Comparison of ENCODE assay signal across 8 cellular contexts in the genomic region with DNA sequence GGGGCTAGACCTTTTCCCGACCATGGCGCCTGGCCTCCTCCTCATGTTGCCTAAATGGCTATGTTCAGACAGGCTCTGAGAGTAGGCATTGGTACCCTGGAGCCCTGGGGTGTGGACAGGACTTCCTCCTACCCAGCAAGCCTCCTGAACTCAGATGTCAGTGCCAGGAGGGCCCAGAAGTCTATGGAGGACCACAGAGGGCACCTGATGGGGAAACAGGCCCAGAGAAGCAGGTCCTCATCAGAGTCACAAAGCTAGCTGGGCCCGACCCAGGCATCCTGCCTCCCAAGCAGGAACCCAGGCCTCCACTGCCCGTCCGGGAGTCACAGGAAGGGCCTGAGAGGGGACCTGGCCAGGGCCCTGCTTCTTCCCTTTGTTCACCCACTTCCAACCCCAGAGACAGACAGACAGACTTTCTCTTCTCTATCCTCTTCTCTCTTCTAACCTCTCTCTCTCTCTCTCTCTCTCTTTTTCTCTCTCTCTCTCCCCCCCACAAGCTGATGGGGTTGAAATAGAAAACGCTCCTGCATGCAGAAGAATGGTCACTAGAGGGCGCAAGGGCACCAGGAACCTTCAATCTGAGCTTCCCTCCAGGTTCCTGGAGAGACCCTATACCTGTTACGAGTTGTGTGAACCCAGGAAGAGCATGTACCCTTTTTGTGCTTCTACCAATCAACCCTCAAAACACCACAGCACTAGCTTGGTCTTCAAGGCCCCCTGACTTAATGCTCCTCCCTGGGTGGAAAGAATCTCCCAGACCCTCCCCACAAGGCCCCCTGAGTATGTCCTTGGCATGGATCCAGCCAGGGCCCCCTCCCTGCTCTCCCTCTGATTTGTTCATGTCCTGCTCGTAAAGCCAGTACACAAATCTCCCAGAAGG. TPM values are rescaled to one million over a fixed set of nuclear protein-coding genes. Genes with fewer than 3 reads are reported as not detected.
DNase-seq lines count a peak whose midpoint lies in the region; ATAC-seq and TF ChIP-seq lines count a peak whose summit lies in the region.

No MANE protein-coding gene starts in this region.

- no peak for ATAC-seq in GM18909 (IDR thresholded peaks at IDR 0.05; ENCODE audit: poor library complexity, unreplicated experiment)

- H3K79me2 ChIP-seq in MM.1S (ENCODE audit: low read length) (peaks cover 38% of the 10 kb centered on the region), osteoblast (ENCODE audit: insufficient read depth, low read length) (peaks cover 73% of the 10 kb centered on the region)

- TF ChIP-seq CTCF in MM.1S (IDR thresholded peaks at IDR 0.05; ENCODE audit: low read length) (peak; percentile 94), osteoblast (IDR thresholded peaks at IDR 0.05; ENCODE audit: extremely low read depth, low read depth, low read length) (peak; percentile 94), testis (IDR thresholded peaks at IDR 0.05) (peak; percentile 77 to 84 (median 84))

- H3K27me3 ChIP-seq in MM.1S (replicated peaks; ENCODE audit: insufficient read depth, low read length) (no peaks in the 10 kb centered on the region), osteoblast (ENCODE audit: insufficient read depth, low read length) (no peaks in the 10 kb centered on the region), testis (no peaks in the 10 kb centered on the region)

- WGBS in testis, 2 donors: 58 to 59% methylated on average over 8 to 9 of the region's 9 CpGs

- no peaks in the 10 kb centered on the region for H4K20me1 ChIP-seq in MM.1S (ENCODE audit: insufficient read depth, low read length)
- H4K20me1 ChIP-seq in osteoblast (ENCODE audit: insufficient read depth, low read length): peaks cover 11% of the 10 kb centered on the region

- H3K36me3 ChIP-seq in MM.1S (replicated peaks; ENCODE audit: insufficient read depth, low read length) (no peaks in the 10 kb centered on the region), osteoblast (ENCODE audit: insufficient read depth, low read length) (no peaks in the 10 kb centered on the region), testis (ENCODE audit: low read depth, missing control alignments) (no peaks in the 10 kb centered on the region)

- H3K9me2 ChIP-seq in MM.1S (replicated peaks; ENCODE audit: insufficient read depth, low read length): no peaks in the 10 kb centered on the region

- H3K9ac ChIP-seq in MM.1S (ENCODE audit: low read length): no peak overlapping the region

- H3K9me3 ChIP-seq in MM.1S (replicated peaks; ENCODE audit: insufficient read depth, low read length): no peaks in the 10 kb centered on the region
- H3K9me3 ChIP-seq in osteoblast (ENCODE audit: low read depth, low read length): no peaks in the 10 kb centered on the region
- no peaks in the 10 kb centered on the region for H3K9me3 ChIP-seq in testis

- H3K4me3 ChIP-seq in MM.1S (ENCODE audit: low read length) (no peak overlapping the region), osteoblast (ENCODE audit: insufficient read depth, low read length) (no peak overlapping the region), testis (no peak overlapping the region)

- H2AFZ ChIP-seq in MM.1S (ENCODE audit: low read length): no peak overlapping the region
- H2AFZ ChIP-seq in osteoblast (ENCODE audit: low read length): no peak overlapping the region

- DNase-seq in DMS79 treated with DMSO at 0.1 percent for 48 hours (lab: John Stamatoyannopoulos, UW) (peak; percentile 93), MM.1S (peak; percentile 65), SHP77 treated with DMSO at 0.1 percent for 48 hours (lab: John Stamatoyannopoulos, UW) (peak; percentile 50), fibroblast of the conjunctiva (ENCODE audit: low read depth) (peak; percentile 74), osteoblast (ENCODE audit: insufficient read length, low spot score, missing footprints) (peak; percentile 94), testis (peak; percentile 81)
- DNase-seq in activated T-helper 9 cell treated with anti-CD3 and anti-CD28 coated beads, Interleukin-2, amount 50 U/mL, for 16 hours (ENCODE audit: low read depth): peak; percentile 61

- H3K4me2 ChIP-seq in MM.1S (ENCODE audit: low read depth, low read length) (no peak overlapping the region), osteoblast (ENCODE audit: insufficient read depth, low read length) (no peak overlapping the region)

- peaks cover 9% of the 10 kb centered on the region for H3F3A ChIP-seq in MM.1S (ENCODE audit: insufficient read depth, low read length)

- peaks cover 13% of the 10 kb centered on the region for H3K4me1 ChIP-seq in MM.1S (ENCODE audit: low read length)
- H3K4me1 ChIP-seq in osteoblast (ENCODE audit: insufficient read depth, low read length): peaks cover 31% of the 10 kb centered on the region
- H3K4me1 ChIP-seq in testis: peaks cover 14% of the 10 kb centered on the region

- H3K27ac ChIP-seq in MM.1S (ENCODE audit: low read length) (no peak overlapping the region), osteoblast (ENCODE audit: low read depth, low read length) (peak overlapping the region; percentile 40), testis (no peak overlapping the region)

- intact Hi-C loops in testis (cut with DNase I; ENCODE audit: low total_unique reads): no loop called here

- no peak for TF ChIP-seq POLR2A in testis (IDR thresholded peaks at IDR 0.05)

RNA-seq across cellular contexts. Expression of gene ARAP1, which starts 27.1 kb away (rescaled TPM):
- total RNA-seq in osteoblast: 91.6 and 95.2 TPM in 2 replicates
- 10 to 100 TPM; 65.2 to 88.3 TPM for total RNA-seq in testis
- polyA plus RNA-seq in testis (ENCODE audit: insufficient read depth, low read depth, low replicate concordance): 46.9 TPM

RNA-seq across cellular contexts. Expression of gene PDE2A, which starts 50.9 kb away (rescaled TPM):
- total RNA-seq in osteoblast (0.36 and 0.59 TPM in 2 replicates), testis (10 to 100 TPM; 15.2 to 20.6 TPM)
- 14.1 TPM for polyA plus RNA-seq in testis (ENCODE audit: insufficient read depth, low read depth, low replicate concordance)

Comparison
In these comparisons a context has a peak if more than half of its experiments do, and no peak if none do; other contexts are left out.
1. RNA of gene PDE2A, which starts 50.9 kb away (total RNA-seq): 15.2 to 20.6 TPM in testis; 0.36 to 0.59 TPM in osteoblast; every median in the first group is over 10 times any median in the second.
2. Peak in every context shown above with its lines, with median percentiles within 50 percentile points of each other: DNase-seq and CTCF ChIP-seq.